26 cellular contexts compared by ENCODE assay signal in the genomic region with DNA sequence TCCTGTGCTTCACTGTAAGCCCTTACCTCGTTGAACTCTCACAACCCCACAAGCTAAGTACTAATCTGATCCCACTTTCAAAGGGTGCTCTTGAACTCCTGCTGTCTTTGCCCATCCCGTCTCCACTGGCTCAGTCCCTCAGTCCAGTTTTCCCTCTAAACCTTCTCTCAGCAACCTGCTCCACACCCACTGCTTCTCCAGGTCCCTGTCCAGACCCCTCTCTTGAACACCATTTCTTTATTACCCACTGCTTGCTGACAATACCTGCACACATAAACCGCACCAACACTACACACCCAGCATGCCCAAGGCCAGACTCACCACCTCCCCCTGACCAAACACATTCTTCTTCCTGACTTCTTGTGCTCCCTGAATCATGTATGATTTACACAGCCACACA.
"Had no signal": no experiment of that assay in that cellular context is flagged by ENCODE, and none has a peak within 500 bp of the region (broad histone marks: within the 10 kb centered on the region; RNA-seq: fewer than 3 reads in every experiment).

No MANE protein-coding gene starts in this region.

- H3K27ac ChIP-seq: ascending aorta, body of pancreas, Peyer's patch, RWPE1 had no signal

- ATAC-seq: activated naive CD4-positive, alpha-beta T cell treated with anti-CD3 and anti-CD28 coated beads, Interleukin-2, amount 50 U/mL, for 72 hours; activated naive CD8-positive, alpha-beta T cell treated with anti-CD3 and anti-CD28 coated beads, Interleukin-2, amount 50 U/mL, for 24 hours; activated T-cell treated with anti-CD3 and anti-CD28 coated beads, Interleukin-2, amount 50 U/mL, for 4 hours; body of pancreas had no signal

- H3K36me3 Mint-ChIP-seq: activated naive CD4-positive, alpha-beta T cell treated with anti-CD3 and anti-CD28 coated beads, Interleukin-2, amount 50 U/mL, for 72 hours had no signal

- H3K9me3 Mint-ChIP-seq: activated B cell treated with CpG ODN at 0.5 μM for 24 hours; activated CD4-positive, alpha-beta T cell treated with anti-CD3 and anti-CD28 coated beads, Interleukin-2, amount 10 ng/mL, durations not matched to agents 24 days and 14 days; activated naive CD4-positive, alpha-beta T cell treated with anti-CD3 and anti-CD28 coated beads, Interleukin-2, amount 50 U/mL, for 72 hours; activated naive CD8-positive, alpha-beta T cell treated with anti-CD3 and anti-CD28 coated beads, Interleukin-2, amount 50 U/mL, for 24 hours; activated T-cell treated with anti-CD3 and anti-CD28 coated beads, Interleukin-2, amount 50 U/mL, for 4 hours; T-helper 1 cell treated with Interleukin-12 subunit alpha and Interleukin-12 subunit beta and Interleukin-4 antibody, amounts not matched to agents 30 μg/mL and 1 μg/mL, for 36 hours had no signal

- H3K36me3 ChIP-seq: ascending aorta, Peyer's patch had no signal

- H3K27ac Mint-ChIP-seq: activated B cell treated with CpG ODN at 0.5 μM for 24 hours; activated CD4-positive, alpha-beta T cell treated with anti-CD3 and anti-CD28 coated beads, Interleukin-2, amount 10 ng/mL, durations not matched to agents 24 days and 14 days; activated naive CD4-positive, alpha-beta T cell treated with anti-CD3 and anti-CD28 coated beads, Interleukin-2, amount 50 U/mL, for 72 hours; activated naive CD8-positive, alpha-beta T cell treated with anti-CD3 and anti-CD28 coated beads, Interleukin-2, amount 50 U/mL, for 24 hours; T-helper 1 cell treated with Interleukin-12 subunit alpha and Interleukin-12 subunit beta and Interleukin-4 antibody, amounts not matched to agents 30 μg/mL and 1 μg/mL, for 36 hours had no signal

- H3K4me3 ChIP-seq: ascending aorta, body of pancreas, Peyer's patch had no signal

- H3K27me3 ChIP-seq: ascending aorta, body of pancreas, Peyer's patch had no signal

- H3K4me1 ChIP-seq: ascending aorta, Peyer's patch had no signal

- DNase-seq: activated B cell treated with CpG ODN at 0.5 μM for 24 hours; activated CD4-positive, alpha-beta T cell treated with anti-CD3 and anti-CD28 coated beads for 1 hour; activated CD4-positive, alpha-beta T cell treated with anti-CD3 and anti-CD28 coated beads, Interleukin-2, amount 10 ng/mL, durations not matched to agents 24 days and 14 days; activated CD4-positive, alpha-beta T cell treated with anti-CD3 and anti-CD28 coated beads, Interleukin-2, amount 50 U/mL, for 48 hours; activated CD8-positive, alpha-beta memory T cell treated with anti-CD3 and anti-CD28 coated beads for 24 hours; activated effector memory CD4-positive, alpha-beta T cell treated with anti-CD3 and anti-CD28 coated beads, Interleukin-2, amount 50 U/mL, for 16 hours; activated naive CD4-positive, alpha-beta T cell treated with Interleukin-2 at 50 U/mL for 16 hours; activated naive CD8-positive, alpha-beta T cell treated with anti-CD3 and anti-CD28 coated beads, Interleukin-2, amount 50 U/mL, for 24 hours; activated T-cell treated with anti-CD3 and anti-CD28 coated beads, Interleukin-2, amount 50 U/mL, for 4 hours; amniotic stem cell; body of pancreas; IMR-90; KBM-7; NCI-H1092; NCI-H1417; NCI-H1930; NCI-H2171 treated with DMSO at 0.1 percent for 48 hours; NCI-H226; NCI-H526; NCI-H774; Peyer's patch; SHP77 treated with DMSO at 0.1 percent for 48 hours had no signal

- H3K4me3 Mint-ChIP-seq: activated B cell treated with CpG ODN at 0.5 μM for 24 hours; activated CD4-positive, alpha-beta T cell treated with anti-CD3 and anti-CD28 coated beads, Interleukin-2, amount 10 ng/mL, durations not matched to agents 24 days and 14 days; activated naive CD8-positive, alpha-beta T cell treated with anti-CD3 and anti-CD28 coated beads, Interleukin-2, amount 50 U/mL, for 24 hours; activated T-cell treated with anti-CD3 and anti-CD28 coated beads, Interleukin-2, amount 50 U/mL, for 4 hours; T-helper 1 cell treated with Interleukin-12 subunit alpha and Interleukin-12 subunit beta and Interleukin-4 antibody, amounts not matched to agents 30 μg/mL and 1 μg/mL, for 36 hours had no signal

- H3K9me3 ChIP-seq: ascending aorta, body of pancreas, Peyer's patch had no signal

- H3K4me1 Mint-ChIP-seq: activated CD4-positive, alpha-beta T cell treated with anti-CD3 and anti-CD28 coated beads, Interleukin-2, amount 10 ng/mL, durations not matched to agents 24 days and 14 days; activated naive CD8-positive, alpha-beta T cell treated with anti-CD3 and anti-CD28 coated beads, Interleukin-2, amount 50 U/mL, for 24 hours had no signal

- H3K27me3 Mint-ChIP-seq: activated CD4-positive, alpha-beta T cell treated with anti-CD3 and anti-CD28 coated beads, Interleukin-2, amount 10 ng/mL, durations not matched to agents 24 days and 14 days had no signal
